In the genomic region with DNA sequence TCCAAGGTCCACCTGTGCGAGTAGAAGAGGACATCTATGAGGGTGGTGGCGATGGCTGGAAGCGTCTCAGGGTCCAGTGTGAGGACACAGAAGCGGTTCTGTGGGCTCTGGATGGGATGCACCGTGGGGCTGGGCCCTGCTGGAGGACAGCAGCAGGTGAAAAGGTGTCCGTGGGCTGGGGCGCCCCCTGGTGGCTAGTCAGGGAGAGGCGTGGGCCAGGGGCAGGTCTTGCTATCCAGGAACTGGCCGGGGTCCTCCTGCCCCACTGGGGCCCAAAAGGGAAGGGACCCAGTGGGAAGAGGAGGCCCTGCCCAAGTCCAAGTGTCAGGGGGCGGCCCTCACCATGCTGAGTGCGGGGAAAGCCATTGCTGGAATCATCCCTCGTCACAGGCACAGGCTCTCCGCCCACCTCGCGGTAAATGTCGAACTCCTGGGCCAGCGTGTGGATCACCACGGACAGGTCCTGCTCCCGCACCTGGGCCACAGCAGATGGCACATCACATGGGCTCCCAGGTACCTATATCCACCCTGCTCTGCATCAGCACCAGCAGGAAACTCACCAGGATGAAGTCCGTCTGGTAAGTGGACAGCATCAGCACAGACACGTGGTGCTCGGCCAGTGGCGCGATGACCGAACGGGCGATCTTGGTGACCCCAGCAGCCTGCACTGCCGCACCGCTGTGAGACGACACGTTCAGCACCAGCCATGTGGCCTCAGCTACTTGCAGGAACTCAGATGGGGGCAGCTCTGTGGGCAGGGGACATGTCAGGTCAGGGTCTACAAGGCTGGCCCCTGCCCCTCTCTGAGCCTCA, we compare ENCODE assay signal across 8 cellular contexts. TPM values are rescaled to one million over a fixed set of nuclear protein-coding genes. Genes with fewer than 3 reads are reported as not detected.
A peak's percentile ranks its signal among the peaks of the same experiment; 100 is the strongest.
DNase-seq lines count a peak whose midpoint lies in the region; ATAC-seq and TF ChIP-seq lines count a peak whose summit lies in the region.

No MANE protein-coding gene starts in this region.

- no peak overlapping the region; the same call in 1 of the 2 replicates for H3K9ac ChIP-seq in PC-3 (ENCODE audit: low read length)

- H3K36me3 Mint-ChIP-seq in activated T-cell treated with anti-CD3 and anti-CD28 coated beads, Interleukin-2, amount 50 U/mL, for 4 hours (ENCODE audit: insufficient read depth), result peaks cover 7% of the 10 kb centered on the region

- no peak overlapping the region for H2AFZ ChIP-seq in PC-3 (ENCODE audit: low read length)

- H3K79me2 ChIP-seq in PC-3 (ENCODE audit: low read length), result 0 out of 2 replicates have a peak, but pooled peaks cover 3% of the 10 kb centered on the region

- peak; percentile 96 for TF ChIP-seq CTCF in GM13977 (IDR thresholded peaks at IDR 0.05; ENCODE audit: extremely low read depth, insufficient read depth, missing control alignments)
- TF ChIP-seq CTCF in PC-3 (conservative IDR thresholded peaks at IDR 0.05; ENCODE audit: low read depth, low read length), result peak; percentile 85
- TF ChIP-seq CTCF in foreskin fibroblast (IDR thresholded peaks at IDR 0.05; ENCODE audit: low read depth, low read length), result peak; percentile 92
- peak; percentile 86 to 91 (median 88) for TF ChIP-seq CTCF in prostate gland (IDR thresholded peaks at IDR 0.05)
- TF ChIP-seq CTCF in vagina (IDR thresholded peaks at IDR 0.05), result peak; percentile 82 to 89 (median 84)

- ATAC-seq in PC-3 (no peak), GM18520 (IDR thresholded peaks at IDR 0.05; ENCODE audit: unreplicated experiment) (no peak)
- peak; percentile 16 to 24 for ATAC-seq in activated T-cell treated with anti-CD3 and anti-CD28 coated beads, Interleukin-2, amount 50 U/mL, for 4 hours

- H3K4me3 Mint-ChIP-seq in activated T-cell treated with anti-CD3 and anti-CD28 coated beads, Interleukin-2, amount 50 U/mL, for 4 hours, result no peak overlapping the region

- H3K36me3 ChIP-seq in PC-3 (ENCODE audit: low read depth, low read length) (no peaks in the 10 kb centered on the region), prostate gland (peaks cover 0 to 5% of the 10 kb centered on the region in 2 donors), vagina (peaks cover 0 to 19% of the 10 kb centered on the region in 2 donors)

- H3K27me3 ChIP-seq in PC-3 (ENCODE audit: low read length) (no peaks in the 10 kb centered on the region), prostate gland (replicated peaks; ENCODE audit: insufficient read depth) (no peaks in the 10 kb centered on the region), vagina (no peaks in the 10 kb centered on the region)

- H3K9me3 ChIP-seq in PC-3 (ENCODE audit: low read length) (no peaks in the 10 kb centered on the region), prostate gland (no peaks in the 10 kb centered on the region), vagina (no peaks in the 10 kb centered on the region)

- no peak for TF ChIP-seq POLR2A in prostate gland (IDR thresholded peaks at IDR 0.05)
- no peak for TF ChIP-seq POLR2A in vagina (IDR thresholded peaks at IDR 0.05)

- in situ Hi-C loops in GM13977 (cut with MboI; ENCODE audit: low pct_unique_long_range_greater_than_20kb, low sequenced_read_pairs, unreplicated experiment), result loop anchor here (10.0 kb wide), 1 partner anchor 98 kb away; a partner anchor contains a TSS

- whole genome bisulfite sequencing in prostate gland, result 56% methylated on average over 31 of the region's 31 CpGs

- DNase-seq in AG08396 (ENCODE audit: low spot score), result peak; percentile 60
- peak; percentile 86 for DNase-seq in GM13977 (ENCODE audit: low spot score)
- peak; percentile 66 for DNase-seq in PC-3
- peak; percentile 89 for DNase-seq in activated T-cell treated with anti-CD3 and anti-CD28 coated beads, Interleukin-2, amount 50 U/mL, for 4 hours
- peak in 1 of 2 donors; percentile 71 for DNase-seq in foreskin fibroblast
- DNase-seq in prostate gland (ENCODE audit: low spot score), result peak; percentile 61
- no peak for DNase-seq in vagina (ENCODE audit: extremely low spot score in 2 of 2)

- CTCF ChIA-PET in PC-3 (lab: Charles Lee), result interaction anchor here (0.6 to 2.2 kb wide), 4 partner anchors 40 to 179 kb away, joined by 4 to 33 read pairs (median 12); a partner anchor contains a TSS

- H3K4me1 ChIP-seq in PC-3 (ENCODE audit: insufficient read depth, low read length) (peaks cover 25% of the 10 kb centered on the region), prostate gland (replicated peaks) (peaks cover 21% of the 10 kb centered on the region), vagina (peaks cover 44% of the 10 kb centered on the region)

- H3K27ac ChIP-seq in PC-3 (ENCODE audit: low read length) (peak overlapping the region; percentile 17; the same call in 1 of the 2 replicates), prostate gland (no peak overlapping the region), vagina (no peak overlapping the region)

- POLR2A ChIA-PET in PC-3 (lab: Charles Lee; ENCODE audit: unreplicated experiment), result no interaction called here

- no TSS peak for BruUV-seq in PC-3 (replicated peaks; lab: Mats Ljungman, UMichigan)

- H3K27me3 Mint-ChIP-seq in activated T-cell treated with anti-CD3 and anti-CD28 coated beads, Interleukin-2, amount 50 U/mL, for 4 hours (ENCODE audit: low read depth), result no peaks in the 10 kb centered on the region

- H3K4me2 ChIP-seq in PC-3 (ENCODE audit: low read length), result no peak overlapping the region

- H3K9me2 ChIP-seq in PC-3 (replicated peaks; ENCODE audit: low read length), result no peaks in the 10 kb centered on the region

- no peaks in the 10 kb centered on the region for H4K20me1 ChIP-seq in PC-3 (ENCODE audit: low read length)

- H3K4me3 ChIP-seq in PC-3 (ENCODE audit: low read length) (no peak overlapping the region), foreskin fibroblast (ENCODE audit: low read depth in 1 of 2, low read length in 2 of 2) (no peak overlapping the region), prostate gland (no peak overlapping the region), vagina (no peak overlapping the region)

- peaks cover 44% of the 10 kb centered on the region for H3K4me1 Mint-ChIP-seq in activated T-cell treated with anti-CD3 and anti-CD28 coated beads, Interleukin-2, amount 50 U/mL, for 4 hours (ENCODE audit: low read depth)

- H3F3A ChIP-seq in PC-3 (ENCODE audit: low read length, unreplicated experiment), result no peaks in the 10 kb centered on the region

- intact Hi-C loops in PC-3 (cut with micrococcal nuclease) (loop anchor here (5.0 kb wide), 1 partner anchor 40 kb away; a partner anchor contains a TSS), prostate gland (cut with DNase I) (loop anchor here (1.0 kb wide), 1 partner anchor 99 kb away; no protein-coding TSS in a partner anchor), vagina (cut with DNase I) (loop anchor here (10.0 kb wide), 1 partner anchor 68 kb away; a partner anchor contains a TSS)

- no peaks in the 10 kb centered on the region for H3K9me3 Mint-ChIP-seq in activated T-cell treated with anti-CD3 and anti-CD28 coated beads, Interleukin-2, amount 50 U/mL, for 4 hours

RNA-seq across cellular contexts. Expression of a gene that starts 2.3 kb away (rescaled TPM):
- total RNA-seq in PC-3 (2014; rRNA removed), result 4.2 and 6.1 TPM in 2 replicates
- total RNA-seq in activated T-cell treated with anti-CD3 and anti-CD28 coated beads, Interleukin-2, amount 50 U/mL, for 4 hours, result 1 to 10 TPM; 1.1 to 2.9 (median 2.4) TPM
- total RNA-seq in prostate gland, result 10 to 100 TPM; 27.2 to 33.2 TPM
- total RNA-seq in vagina, result 51.8 TPM

RNA-seq across cellular contexts. Expression of a gene that starts 20.4 kb away (rescaled TPM):
- total RNA-seq in PC-3 (2014; rRNA removed) (not detected in 2 replicates), prostate gland (1 to 10 TPM in 1 of 2 donors, not detected in 1; 2.5 TPM), vagina (not detected)
- 10 to 100 TPM; 18.4 to 30.7 (median 22.2) TPM for total RNA-seq in activated T-cell treated with anti-CD3 and anti-CD28 coated beads, Interleukin-2, amount 50 U/mL, for 4 hours

RNA-seq across cellular contexts. Expression of a gene that starts 39.7 kb away (rescaled TPM):
- total RNA-seq in PC-3 (2014; rRNA removed), result 12.6 and 19.5 TPM in 2 replicates
- 10 to 100 TPM; 12.6 to 16.4 (median 14.0) TPM for total RNA-seq in activated T-cell treated with anti-CD3 and anti-CD28 coated beads, Interleukin-2, amount 50 U/mL, for 4 hours
- total RNA-seq in prostate gland, result 10 to 100 TPM; 46.1 to 51.2 TPM
- total RNA-seq in vagina, result 51.3 TPM

RNA-seq across cellular contexts. Expression of a gene that starts 40.5 kb away (rescaled TPM):
- total RNA-seq in PC-3 (2014; rRNA removed), result 64.1 and 71.6 TPM in 2 replicates
- 100 to 1,000 TPM; 226 to 440 (median 307) TPM for total RNA-seq in activated T-cell treated with anti-CD3 and anti-CD28 coated beads, Interleukin-2, amount 50 U/mL, for 4 hours
- total RNA-seq in prostate gland, result under 1 TPM; 0.40 to 0.59 TPM
- 0.49 TPM for total RNA-seq in vagina

Comparison
In these comparisons a context has a peak if more than half of its experiments do, and no peak if none do; other contexts are left out.
1. DNase-seq: peak in AG08396 (single experiment), GM13977 (single experiment), PC-3 (single experiment), activated T-cell treated with anti-CD3 and anti-CD28 coated beads, Interleukin-2, amount 50 U/mL, for 4 hours (single experiment) and prostate gland (single experiment); none in vagina (0 of 2).
2. ATAC-seq: peak in activated T-cell treated with anti-CD3 and anti-CD28 coated beads, Interleukin-2, amount 50 U/mL, for 4 hours (2 of 2); none in PC-3 (single experiment) and GM18520 (single experiment).
3. RNA of a gene that starts 20.4 kb away (total RNA-seq): 18.4 to 30.7 TPM in activated T-cell treated with anti-CD3 and anti-CD28 coated beads, Interleukin-2, amount 50 U/mL, for 4 hours; 2.5 TPM in prostate gland, not detected in vagina (single experiment) and not detected in PC-3; every median in the first group is over 4 times any median in the second.
4. Peak in every context shown above with its lines, with median percentiles within 50 percentile points of each other: CTCF ChIP-seq.